In genomic region chr22:19641983-19642451, GRCh38 we compare ENCODE assay signal across 1 cellular context.
TF ChIP-seq lines count a peak whose summit lies in the region.

No MANE protein-coding gene starts in this region.

TF ChIP-seq in K562, 482 proteins besides CTCF, POLR2A, EP300 and RAD21 (continued from another document):
- TF ChIP-seq NR0B1 (IDR thresholded peaks at IDR 0.05; ENCODE audit: partially characterized antibody) (no peak), CCNT2 (IDR thresholded peaks at IDR 0.05; ENCODE audit: borderline replicate concordance, extremely low read depth, insufficient read length, low read depth, low read length) (no peak), RHOXF2B (CRISPR knock-in tag; conservative IDR thresholded peaks at IDR 0.05) (no peak), MEF2D (tag; conservative IDR thresholded peaks at IDR 0.05; ENCODE audit: low read depth) (no peak), FOSL1 (tag; conservative IDR thresholded peaks at IDR 0.05) (no peak), SMARCB1 (IDR thresholded peaks at IDR 0.05; ENCODE audit: insufficient read length, low read depth) (no peak), KDM2B (CRISPR knock-in tag; IDR thresholded peaks at IDR 0.05) (peak; percentile 24; the same call in 1 of the 2 replicates), SRSF9 (IDR thresholded peaks at IDR 0.05; ENCODE audit: borderline replicate concordance, low read depth, low read length) (no peak), MECOM (CRISPR knock-in tag; IDR thresholded peaks at IDR 0.05) (no peak), RBM14 (IDR thresholded peaks at IDR 0.05; ENCODE audit: borderline replicate concordance, insufficient read depth, low read depth, low read length) (0 out of 2 replicates have a peak, but pooled peaks have one; percentile 90), UBTF (IDR thresholded peaks at IDR 0.05; ENCODE audit: borderline replicate concordance in 1 of 2, low read depth in 2 of 2, low read length in 2 of 2) (no peak), GABPA (tag; conservative IDR thresholded peaks at IDR 0.05; ENCODE audit: low read depth) (no peak), ZNF316 (IDR thresholded peaks at IDR 0.05) (no peak), TAF1 (IDR thresholded peaks at IDR 0.05; ENCODE audit: control insufficient read depth, extremely low read depth, insufficient read depth, low read length, severe bottlenecking) (no peak), SP2 (IDR thresholded peaks at IDR 0.05; ENCODE audit: extremely low read depth, low read depth, low read length, poor library complexity, severe bottlenecking) (peak; percentile 20)
